Comparison of ENCODE assay signal across 14 cellular contexts in the genomic region with DNA sequence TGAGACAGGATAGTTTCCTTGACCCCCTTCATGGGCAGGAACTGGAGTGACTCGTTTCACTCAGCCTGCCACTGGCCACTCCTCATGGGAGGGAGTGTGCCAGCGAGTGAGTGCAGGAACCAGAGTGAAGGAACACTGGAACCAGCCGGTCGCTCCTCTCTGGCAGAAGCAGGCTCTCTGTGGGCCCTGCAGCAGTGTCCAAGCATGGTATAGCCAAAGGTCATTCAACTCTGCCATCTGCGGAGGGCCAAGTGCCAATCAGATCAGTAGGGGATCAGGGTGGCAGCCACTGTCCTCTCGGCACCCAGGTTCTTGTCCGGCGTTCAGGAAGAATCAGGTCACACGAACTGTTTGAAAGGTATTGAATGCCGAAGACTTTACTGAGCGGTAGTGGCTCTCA.
DNase-seq lines count a peak whose midpoint lies in the region; ATAC-seq, FAIRE-seq and TF ChIP-seq lines count a peak whose summit lies in the region.
"Had no signal": no experiment of that assay in that cellular context is flagged by ENCODE, and none has a peak within 500 bp of the region (broad histone marks: within the 10 kb centered on the region; RNA-seq: fewer than 3 reads in every experiment).

No MANE protein-coding gene starts in this region.

- ATAC-seq in Right ventricle myocardium superior (ENCODE audit: poor library complexity) (peak; percentile 40), upper lobe of right lung (peak; percentile 20), GM21423 (IDR thresholded peaks at IDR 0.05; ENCODE audit: unreplicated experiment) (no peak), HG03439 (IDR thresholded peaks at IDR 0.05; ENCODE audit: unreplicated experiment) (no peak), GM18520 (IDR thresholded peaks at IDR 0.05; ENCODE audit: unreplicated experiment) (no peak)

- peaks cover 8% of the 10 kb centered on the region; the same call in 1 of the 2 replicates for H3F3A ChIP-seq in Loucy (ENCODE audit: low read depth)

- TF ChIP-seq CTCF in right atrium auricular region (IDR thresholded peaks at IDR 0.05) = no peak
- no peak for TF ChIP-seq CTCF in Loucy (conservative IDR thresholded peaks at IDR 0.05; ENCODE audit: low read length)
- no peak for TF ChIP-seq CTCF in kidney (IDR thresholded peaks at IDR 0.05; ENCODE audit: borderline replicate concordance, extremely low read depth, insufficient read depth)
- no peak for TF ChIP-seq CTCF in upper lobe of right lung (IDR thresholded peaks at IDR 0.05)

- peak overlapping the region in 1 of 2 donors; percentile 37 for H3K27ac ChIP-seq in right atrium auricular region
- no peak overlapping the region for H3K27ac ChIP-seq in kidney (ENCODE audit: low read depth in 2 of 2, low read length in 2 of 2)
- no peak overlapping the region for H3K27ac ChIP-seq in upper lobe of right lung
- H3K27ac ChIP-seq: 22Rv1, HL-60 had no signal

- DNase-seq in Right ventricle myocardium superior (no peak), right atrium auricular region (ENCODE audit: low spot score) (no peak), kidney (peak; percentile 57), upper lobe of right lung (no peak)
- DNase-seq: CD4-positive, CD25-positive, alpha-beta regulatory T cell; GOT3; HCEC 1CT; HFFc6 had no signal

- intact Hi-C loops in Right ventricle myocardium superior (cut with DNase I) = no loop called here
- intact Hi-C loops in kidney (cut with DNase I) = no loop called here
- intact Hi-C loops in upper lobe of right lung (cut with DNase I) = no loop called here

- no peak overlapping the region for H2AFZ ChIP-seq in Loucy (ENCODE audit: low read length)

- FAIRE-seq in kidney (lab: Jason Lieb, UNC) = no peak

- H3K4me1 ChIP-seq in right atrium auricular region = peaks cover 0 to 43% of the 10 kb centered on the region in 2 donors
- peaks cover 84% of the 10 kb centered on the region for H3K4me1 ChIP-seq in Loucy (ENCODE audit: insufficient read depth, low read length, poor library complexity, severe bottlenecking)
- no peaks in the 10 kb centered on the region for H3K4me1 ChIP-seq in kidney (ENCODE audit: control insufficient read depth in 1 of 2, insufficient read depth in 1 of 2, low read depth in 1 of 2, low read length in 2 of 2)
- H3K4me1 ChIP-seq in upper lobe of right lung = no peaks in the 10 kb centered on the region

- H3K27me3 ChIP-seq in right atrium auricular region (no peaks in the 10 kb centered on the region), Loucy (ENCODE audit: insufficient read depth, low read length, poor library complexity, severe bottlenecking) (no peaks in the 10 kb centered on the region), upper lobe of right lung (no peaks in the 10 kb centered on the region)

- H3K9me3 ChIP-seq in right atrium auricular region (no peaks in the 10 kb centered on the region), Loucy (ENCODE audit: insufficient read depth, low read depth, low read length) (no peaks in the 10 kb centered on the region), kidney (ENCODE audit: control insufficient read depth in 1 of 2, low read length in 2 of 2) (no peaks in the 10 kb centered on the region), upper lobe of right lung (no peaks in the 10 kb centered on the region)

- no peaks in the 10 kb centered on the region for H3K36me3 ChIP-seq in right atrium auricular region
- no peaks in the 10 kb centered on the region for H3K36me3 ChIP-seq in Loucy (ENCODE audit: insufficient read depth, low read length)
- H3K36me3 ChIP-seq in kidney (ENCODE audit: control insufficient read depth in 1 of 2, insufficient read depth in 2 of 2, low read length in 2 of 2) = no peaks in the 10 kb centered on the region
- no peaks in the 10 kb centered on the region for H3K36me3 ChIP-seq in upper lobe of right lung

- H3K9me2 ChIP-seq in Loucy (replicated peaks; ENCODE audit: low read depth, low read length) = no peaks in the 10 kb centered on the region

- no peaks in the 10 kb centered on the region for H3K79me2 ChIP-seq in Loucy (ENCODE audit: insufficient read depth, low read length)

- H4K20me1 ChIP-seq in Loucy (ENCODE audit: insufficient read depth, low read length, poor library complexity, severe bottlenecking) = no peaks in the 10 kb centered on the region

- H3K9ac ChIP-seq in Loucy (ENCODE audit: low read depth, low read length, poor library complexity, severe bottlenecking) = peak overlapping the region; percentile 83
- H3K9ac ChIP-seq in kidney (ENCODE audit: low read length in 2 of 2) = no peak overlapping the region

- H3K4me3 ChIP-seq in right atrium auricular region (no peak overlapping the region), Loucy (ENCODE audit: low read length, poor library complexity, severe bottlenecking) (no peak overlapping the region), kidney (ENCODE audit: low read length in 2 of 2) (no peak overlapping the region), upper lobe of right lung (no peak overlapping the region)

- H3K4me2 ChIP-seq in Loucy (ENCODE audit: low read depth, low read length, poor library complexity, severe bottlenecking) = peak overlapping the region; percentile 72

Comparison
In these comparisons a context has a peak if more than half of its experiments do, and no peak if none do; other contexts are left out.
1. ATAC-seq: peak in Right ventricle myocardium superior (single experiment) and upper lobe of right lung (single experiment); none in GM21423 (single experiment), HG03439 (single experiment) and GM18520 (single experiment).